ENCODE assay signal across 24 cellular contexts in genomic region chr9:14529629-14530028, GRCh38.
"Had no signal": no experiment of that assay in that cellular context is flagged by ENCODE, and none has a peak within 500 bp of the region (broad histone marks: within the 10 kb centered on the region; RNA-seq: fewer than 3 reads in every experiment).

No MANE protein-coding gene starts in this region.

- H3K27me3 ChIP-seq: colonic mucosa, foreskin keratinocyte, gastroesophageal sphincter, heart left ventricle, right atrium auricular region, sigmoid colon, thyroid gland had no signal

- DNase-seq: colonic mucosa; effector CD8-positive, alpha-beta T cell; foreskin keratinocyte; heart left ventricle; hippocampal formation; kidney glomerular epithelial cell; left colon; left ventricle myocardium superior; lower lobe of right lung; naive thymus-derived CD8-positive, alpha-beta T cell; nephron progenitor cell; sigmoid colon; stimulated activated CD4-positive, alpha-beta T cell treated with anti-CD3 and anti-CD28 coated beads, Interleukin-2, amount 100 ng/mL, for 24 hours; stimulated activated CD4-positive, alpha-beta T cell treated with anti-CD3 and anti-CD28 coated beads, Interleukin-4, amount 100 ng/mL, for 24 hours; stimulated activated naive CD4-positive, alpha-beta T cell treated with Interleukin-2 at 50 U/mL for 16 hours; stomach; thyroid gland had no signal

- H3K9me3 ChIP-seq: colonic mucosa, esophagus muscularis mucosa, gastroesophageal sphincter, heart left ventricle, lower lobe of right lung, prostate gland, right atrium auricular region, sigmoid colon, stomach, thyroid gland had no signal

- H3K27ac ChIP-seq: colonic mucosa, esophagus muscularis mucosa, foreskin keratinocyte, gastroesophageal sphincter, lower lobe of right lung, prostate gland, stomach, thyroid gland had no signal

- ATAC-seq: foreskin keratinocyte; gastroesophageal sphincter; heart left ventricle; left colon; left ventricle myocardium superior; lower lobe of right lung; naive thymus-derived CD8-positive, alpha-beta T cell; stimulated activated effector memory CD8-positive, alpha-beta T cell treated with anti-CD3 and anti-CD28 coated beads, Interleukin-12 subunit alpha, Interleukin-12 subunit beta, amount 100 ng/mL, for 72 hours had no signal

- FAIRE-seq: endothelial cell of umbilical vein, islet of Langerhans had no signal

- H3K4me1 ChIP-seq: colonic mucosa, gastroesophageal sphincter, lower lobe of right lung, prostate gland, stomach, thyroid gland had no signal

- H3K4me3 ChIP-seq: colonic mucosa, esophagus muscularis mucosa, gastroesophageal sphincter, lower lobe of right lung, prostate gland, right atrium auricular region, sigmoid colon, stomach, thyroid gland had no signal

- H3K36me3 ChIP-seq: colonic mucosa, esophagus muscularis mucosa, gastroesophageal sphincter, heart left ventricle, lower lobe of right lung, prostate gland, right atrium auricular region, sigmoid colon, stomach, thyroid gland had no signal
